ENCODE assay signal across 20 cellular contexts in the genomic region with DNA sequence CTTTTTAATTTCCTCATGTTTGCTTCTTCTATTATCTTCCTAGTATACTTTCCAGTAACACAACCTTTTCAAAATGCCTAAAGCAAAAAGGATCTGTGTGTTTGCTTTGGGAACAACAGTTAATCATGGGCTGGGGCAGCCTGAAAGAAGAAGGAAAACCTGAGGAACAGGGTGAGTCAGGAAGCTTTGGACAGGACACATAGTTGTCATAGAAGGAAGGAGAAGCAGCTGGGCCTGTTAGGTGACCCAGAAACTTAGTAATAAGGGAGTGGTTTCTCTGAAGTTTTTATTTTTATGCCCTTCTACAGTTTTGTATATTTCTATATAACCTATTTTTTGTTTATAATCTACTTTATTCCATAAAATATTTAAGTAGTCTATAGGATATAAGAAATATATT.
DNase-seq lines count a peak whose midpoint lies in the region; ATAC-seq and TF ChIP-seq lines count a peak whose summit lies in the region.
"Had no signal": no experiment of that assay in that cellular context is flagged by ENCODE, and none has a peak within 500 bp of the region (broad histone marks: within the 10 kb centered on the region; RNA-seq: fewer than 3 reads in every experiment).

No MANE protein-coding gene starts in this region.

- H3K4me3 ChIP-seq in HUES48 (ENCODE audit: low read depth, low read length) (no peak overlapping the region), suprapubic skin (no peak overlapping the region)

- H3K36me3 ChIP-seq in HUES48 (ENCODE audit: control insufficient read depth, insufficient read depth, low read length) = no peaks in the 10 kb centered on the region
- H3K36me3 ChIP-seq in suprapubic skin = no peaks in the 10 kb centered on the region

- no peak for ATAC-seq in WTC11
- ATAC-seq: CD8-positive, alpha-beta T cell; effector memory CD8-positive, alpha-beta T cell had no signal

- TF ChIP-seq EP300 in suprapubic skin (IDR thresholded peaks at IDR 0.05) = no peak

- no peak for DNase-seq in WTC11 (ENCODE audit: low spot score)
- peak; percentile 82 for DNase-seq in kidney tubule cell (ENCODE audit: low spot score)
- no peak for DNase-seq in suprapubic skin (ENCODE audit: low spot score in 2 of 2)
- no peak for DNase-seq in ACHN
- no peak for DNase-seq in dermis blood vessel endothelial cell
- DNase-seq in T-helper 9 cell = no peak
- DNase-seq: activated CD4-positive, alpha-beta T cell treated with anti-CD3 and anti-CD28 coated beads for 4 hours; CD8-positive, alpha-beta T cell; DMS79; effector memory CD8-positive, alpha-beta T cell; head of caudate nucleus; NCI-H1048; NCI-H1930; nucleus accumbens; substantia nigra; SW 1271 had no signal

- H3K27me3 ChIP-seq in HUES48 (ENCODE audit: control insufficient read depth, insufficient read depth, low read length) (no peaks in the 10 kb centered on the region), suprapubic skin (no peaks in the 10 kb centered on the region)

- TF ChIP-seq CTCF in WTC11 (IDR thresholded peaks at IDR 0.05) (no peak), suprapubic skin (IDR thresholded peaks at IDR 0.05) (no peak)

- CTCF ChIA-PET in WTC11 (lab: Charles Lee) = no interaction called here

- in situ Hi-C loops in ACHN (cut with HindIII; ENCODE audit: low pct_ligation_motif_present, low pct_unique_long_range_greater_than_20kb, low sequenced_read_pairs) = no loop called here

- TF ChIP-seq POLR2A in suprapubic skin (IDR thresholded peaks at IDR 0.05) = no peak

- peaks cover 18% of the 10 kb centered on the region for H3K4me1 Mint-ChIP-seq in WTC11
- H3K4me1 Mint-ChIP-seq: activated naive CD4-positive, alpha-beta T cell treated with anti-CD3 and anti-CD28 coated beads, Interleukin-2, amount 50 U/mL, for 24 hours had no signal

- H3K36me3 Mint-ChIP-seq in WTC11 = peaks cover 26% of the 10 kb centered on the region
- H3K36me3 Mint-ChIP-seq: activated naive CD4-positive, alpha-beta T cell treated with anti-CD3 and anti-CD28 coated beads, Interleukin-2, amount 50 U/mL, for 24 hours; CD8-positive, alpha-beta T cell had no signal

- peak overlapping the region; percentile 65 for H3K27ac ChIP-seq in HUES48 (ENCODE audit: low read depth, low read length)
- peak overlapping the region; percentile 69 for H3K27ac ChIP-seq in suprapubic skin
- H3K27ac ChIP-seq: KMS-11 had no signal

- H3K27me3 Mint-ChIP-seq in WTC11 (ENCODE audit: low read depth) = no peaks in the 10 kb centered on the region

- peaks cover 5% of the 10 kb centered on the region; the same call in 1 of the 2 replicates for H3K9me3 ChIP-seq in HUES48 (ENCODE audit: control insufficient read depth, insufficient read depth, low read length)
- H3K9me3 ChIP-seq in suprapubic skin = no peaks in the 10 kb centered on the region

- POLR2A ChIA-PET in WTC11 (lab: Charles Lee) = no interaction called here

- 0 out of 2 replicates have a peak overlapping the region, but pooled peaks have one; percentile 66 for H3K27ac Mint-ChIP-seq in WTC11
- H3K27ac Mint-ChIP-seq: activated naive CD4-positive, alpha-beta T cell treated with anti-CD3 and anti-CD28 coated beads, Interleukin-2, amount 50 U/mL, for 24 hours; activated T-helper 1 cell treated with anti-CD3 and anti-CD28 coated beads, Interleukin-12 subunit alpha, Interleukin-12 subunit beta, Interleukin-2, Interleukin-4 antibody, amounts not matched to agents 30 ng/mL and 10 ng/mL and 1 ng/mL, durations not matched to agents 14 hours and 24 hours and 36 hours; CD8-positive, alpha-beta T cell; effector memory CD8-positive, alpha-beta T cell had no signal

- 0 out of 2 replicates have a peak, but pooled peaks cover 2% of the 10 kb centered on the region for H3K4me1 ChIP-seq in HUES48 (ENCODE audit: control insufficient read depth, insufficient read depth, low read length)
- peaks cover 25% of the 10 kb centered on the region for H3K4me1 ChIP-seq in suprapubic skin

- H3K9me3 Mint-ChIP-seq in WTC11 = peaks cover 30% of the 10 kb centered on the region
- H3K9me3 Mint-ChIP-seq: activated naive CD4-positive, alpha-beta T cell treated with anti-CD3 and anti-CD28 coated beads, Interleukin-2, amount 50 U/mL, for 24 hours; activated T-helper 1 cell treated with anti-CD3 and anti-CD28 coated beads, Interleukin-12 subunit alpha, Interleukin-12 subunit beta, Interleukin-2, Interleukin-4 antibody, amounts not matched to agents 30 ng/mL and 10 ng/mL and 1 ng/mL, durations not matched to agents 14 hours and 24 hours and 36 hours; CD8-positive, alpha-beta T cell; effector memory CD8-positive, alpha-beta T cell had no signal

- no peak overlapping the region for H3K4me3 Mint-ChIP-seq in WTC11
- H3K4me3 Mint-ChIP-seq: activated naive CD4-positive, alpha-beta T cell treated with anti-CD3 and anti-CD28 coated beads, Interleukin-2, amount 50 U/mL, for 24 hours; activated T-helper 1 cell treated with anti-CD3 and anti-CD28 coated beads, Interleukin-12 subunit alpha, Interleukin-12 subunit beta, Interleukin-2, Interleukin-4 antibody, amounts not matched to agents 30 ng/mL and 10 ng/mL and 1 ng/mL, durations not matched to agents 14 hours and 24 hours and 36 hours; CD8-positive, alpha-beta T cell; effector memory CD8-positive, alpha-beta T cell had no signal

- H3K9ac ChIP-seq in HUES48 (ENCODE audit: low read depth, low read length) = no peak overlapping the region
- H3K9ac ChIP-seq: KMS-11 had no signal

TF ChIP-seq in WTC11, 78 proteins besides CTCF, POLR2A, EP300 and RAD21:
- no peak for TF ChIP-seq NR1H2 (CRISPR knock-in tag; IDR thresholded peaks at IDR 0.05)
- no peak for TF ChIP-seq ESRRA (CRISPR knock-in tag; IDR thresholded peaks at IDR 0.05; ENCODE audit: borderline replicate concordance)
- TF ChIP-seq CREM (CRISPR knock-in tag; IDR thresholded peaks at IDR 0.05) = no peak
- TF ChIP-seq RORB (CRISPR knock-in tag; IDR thresholded peaks at IDR 0.05) = no peak
- TF ChIP-seq TEAD1 (CRISPR knock-in tag; IDR thresholded peaks at IDR 0.05) = no peak
- TF ChIP-seq ZNF317 (CRISPR knock-in tag; IDR thresholded peaks at IDR 0.05; ENCODE audit: borderline replicate concordance, low read depth) = no peak
- TF ChIP-seq MYBL2 (CRISPR knock-in tag; IDR thresholded peaks at IDR 0.05) = no peak
- TF ChIP-seq SP1 (CRISPR knock-in tag; conservative IDR thresholded peaks at IDR 0.05) = no peak
- no peak for TF ChIP-seq PRRX2 (CRISPR knock-in tag; IDR thresholded peaks at IDR 0.05)
- TF ChIP-seq MXD4 (CRISPR knock-in tag; IDR thresholded peaks at IDR 0.05; ENCODE audit: borderline replicate concordance) = no peak
- TF ChIP-seq IRF1 (CRISPR knock-in tag; IDR thresholded peaks at IDR 0.05) = no peak
- TF ChIP-seq, protein P1, sequence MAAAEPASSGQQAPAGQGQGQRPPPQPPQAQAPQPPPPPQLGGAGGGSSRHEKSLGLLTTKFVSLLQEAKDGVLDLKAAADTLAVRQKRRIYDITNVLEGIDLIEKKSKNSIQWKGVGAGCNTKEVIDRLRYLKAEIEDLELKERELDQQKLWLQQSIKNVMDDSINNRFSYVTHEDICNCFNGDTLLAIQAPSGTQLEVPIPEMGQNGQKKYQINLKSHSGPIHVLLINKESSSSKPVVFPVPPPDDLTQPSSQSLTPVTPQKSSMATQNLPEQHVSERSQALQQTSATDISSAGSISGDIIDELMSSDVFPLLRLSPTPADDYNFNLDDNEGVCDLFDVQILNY (CRISPR knock-in tag; IDR thresholded peaks at IDR 0.05) = no peak
